Comparison of ENCODE assay signal across 12 cellular contexts in genomic region chr15:33098082-33099058, GRCh38.
DNase-seq lines count a peak whose midpoint lies in the region; ATAC-seq and TF ChIP-seq lines count a peak whose summit lies in the region.
"Had no signal": no experiment of that assay in that cellular context is flagged by ENCODE, and none has a peak within 500 bp of the region (broad histone marks: within the 10 kb centered on the region; RNA-seq: fewer than 3 reads in every experiment).

No MANE protein-coding gene starts in this region.

- H3K36me3 ChIP-seq in GM23338 (ENCODE audit: insufficient read depth) (no peaks in the 10 kb centered on the region), RWPE2 (ENCODE audit: low read depth) (no peaks in the 10 kb centered on the region)
- H3K36me3 ChIP-seq in effector memory CD4-positive, alpha-beta T cell (ENCODE audit: control insufficient read depth, insufficient read depth, low read length): no peaks in the 10 kb centered on the region
- H3K36me3 ChIP-seq: left ventricle myocardium inferior had no signal

- no peaks in the 10 kb centered on the region for H4K20me1 ChIP-seq in GM23338 (replicated peaks; ENCODE audit: insufficient read depth)

- H3K9me2 ChIP-seq in GM23338 (ENCODE audit: insufficient read depth): no peaks in the 10 kb centered on the region

- no peak overlapping the region for H3K27ac Mint-ChIP-seq in GM23338

- peaks cover 1% of the 10 kb centered on the region for H3K27me3 Mint-ChIP-seq in GM23338 (ENCODE audit: insufficient read depth, low read depth, poor library complexity)

- peak overlapping the region; percentile 45; the same call in 1 of the 2 replicates for H2AFZ ChIP-seq in GM23338

- no peaks in the 10 kb centered on the region for H3K9me3 ChIP-seq in RWPE2 (ENCODE audit: severe bottlenecking)
- peaks cover 3% of the 10 kb centered on the region for H3K9me3 ChIP-seq in effector memory CD4-positive, alpha-beta T cell (ENCODE audit: control insufficient read depth, low read length)
- H3K9me3 ChIP-seq: left ventricle myocardium inferior had no signal

- DNase-seq in GM23338 (ENCODE audit: low spot score) (no peak), RWPE2 (ENCODE audit: low spot score) (no peak), epithelial cell of proximal tubule (ENCODE audit: low read depth) (peak; percentile 67), renal cortical epithelial cell (ENCODE audit: low read depth) (peak; percentile 85)
- no peak for DNase-seq in effector memory CD4-positive, alpha-beta T cell
- no peak for DNase-seq in stimulated activated naive CD8-positive, alpha-beta T cell treated with anti-CD3 and anti-CD28 coated beads, Interleukin-15, Interleukin-2, amounts not matched to agents 100 U/mL and 50 U/mL, for 24 hours
- DNase-seq: activated CD4-positive, alpha-beta T cell treated with anti-CD3 and anti-CD28 coated beads for 48 hours; left ventricle myocardium inferior; NCI-H1930 had no signal

- H3K4me1 ChIP-seq in GM23338 (ENCODE audit: insufficient read depth) (no peaks in the 10 kb centered on the region), RWPE2 (ENCODE audit: insufficient read depth, poor library complexity, severe bottlenecking) (peaks cover 14% of the 10 kb centered on the region)
- no peaks in the 10 kb centered on the region for H3K4me1 ChIP-seq in effector memory CD4-positive, alpha-beta T cell (ENCODE audit: control insufficient read depth, insufficient read depth, low read length, poor library complexity, severe bottlenecking)

- H3K4me1 Mint-ChIP-seq in GM23338: no peaks in the 10 kb centered on the region

- H3K4me3 ChIP-seq in GM23338 (no peak overlapping the region), RWPE2 (ENCODE audit: severe bottlenecking) (no peak overlapping the region), epithelial cell of proximal tubule (ENCODE audit: low read depth, low read length) (no peak overlapping the region)
- no peak overlapping the region for H3K4me3 ChIP-seq in effector memory CD4-positive, alpha-beta T cell (ENCODE audit: insufficient read depth, low read depth, low read length, poor library complexity, severe bottlenecking)
- H3K4me3 ChIP-seq: left ventricle myocardium inferior had no signal

- no peak overlapping the region for H3K4me3 Mint-ChIP-seq in GM23338

- H3K27me3 ChIP-seq in GM23338 (ENCODE audit: insufficient read depth): no peaks in the 10 kb centered on the region
- H3K27me3 ChIP-seq in RWPE2 (ENCODE audit: insufficient read depth, poor library complexity, severe bottlenecking): no peaks in the 10 kb centered on the region
- no peaks in the 10 kb centered on the region for H3K27me3 ChIP-seq in effector memory CD4-positive, alpha-beta T cell (replicated peaks; ENCODE audit: control insufficient read depth, insufficient read depth, low read length, poor library complexity, severe bottlenecking)

- no peaks in the 10 kb centered on the region for H3K79me2 ChIP-seq in GM23338 (replicated peaks; ENCODE audit: insufficient read depth)

- H3K36me3 Mint-ChIP-seq in GM23338 (ENCODE audit: low read depth): no peaks in the 10 kb centered on the region

- no peak for TF ChIP-seq CTCF in GM23338 (conservative IDR thresholded peaks at IDR 0.05; ENCODE audit: low read depth in 2 of 2)
- TF ChIP-seq CTCF in RWPE2 (IDR thresholded peaks at IDR 0.05; ENCODE audit: poor library complexity, severe bottlenecking): no peak
- no peak for TF ChIP-seq CTCF in epithelial cell of proximal tubule (conservative IDR thresholded peaks at IDR 0.05; ENCODE audit: low read depth, low read length)

- no peaks in the 10 kb centered on the region for H3K9me3 Mint-ChIP-seq in GM23338

- H3K27ac ChIP-seq in GM23338 (ENCODE audit: low read depth) (no peak overlapping the region), RWPE2 (ENCODE audit: poor library complexity, severe bottlenecking) (peak overlapping the region; percentile 23)
- no peak overlapping the region for H3K27ac ChIP-seq in effector memory CD4-positive, alpha-beta T cell (ENCODE audit: insufficient read depth, low read length, poor library complexity, severe bottlenecking)
- H3K27ac ChIP-seq: left ventricle myocardium inferior had no signal

- no peaks in the 10 kb centered on the region for H3F3A ChIP-seq in GM23338 (replicated peaks; ENCODE audit: low read depth)

- no peak for ATAC-seq in GM23338
- ATAC-seq in RWPE2 (ENCODE audit: low read depth): peak; percentile 94
- no peak for ATAC-seq in GM19324 (IDR thresholded peaks at IDR 0.05; ENCODE audit: low FRiP score, unreplicated experiment)
- ATAC-seq in HG03354 (IDR thresholded peaks at IDR 0.05; ENCODE audit: poor library complexity, severe bottlenecking, unreplicated experiment): no peak
- ATAC-seq in stimulated activated naive CD8-positive, alpha-beta T cell treated with anti-CD3 and anti-CD28 coated beads, Interleukin-15, Interleukin-2, amounts not matched to agents 100 U/mL and 50 U/mL, for 24 hours: no peak
- ATAC-seq: activated naive CD4-positive, alpha-beta T cell treated with anti-CD3 and anti-CD28 coated beads, Interleukin-2, amount 50 U/mL, for 72 hours had no signal

- H3K4me2 ChIP-seq in GM23338: no peak overlapping the region

TF ChIP-seq in GM23338, 12 proteins besides CTCF, POLR2A, EP300 and RAD21 (continues in another document):
- TF ChIP-seq CREB1 (CRISPR knock-in tag; IDR thresholded peaks at IDR 0.05; ENCODE audit: low read depth) (no peak), JUNB (IDR thresholded peaks at IDR 0.05; ENCODE audit: unreplicated experiment) (no peak), EZH2phosphoT487 (IDR thresholded peaks at IDR 0.05; ENCODE audit: unreplicated experiment) (no peak), ZNF114 (CRISPR knock-in tag; IDR thresholded peaks at IDR 0.05) (no peak), ETS1 (IDR thresholded peaks at IDR 0.05) (no peak), EZH2 (IDR thresholded peaks at IDR 0.05; ENCODE audit: low read depth, unreplicated experiment) (no peak), STAT1 (IDR thresholded peaks at IDR 0.05; ENCODE audit: unreplicated experiment) (no peak), NANOG (IDR thresholded peaks at IDR 0.05; ENCODE audit: borderline replicate concordance) (no peak), ZNF331 (CRISPR knock-in tag; IDR thresholded peaks at IDR 0.05; ENCODE audit: low read depth) (no peak)
- TF ChIP-seq, protein P1, sequence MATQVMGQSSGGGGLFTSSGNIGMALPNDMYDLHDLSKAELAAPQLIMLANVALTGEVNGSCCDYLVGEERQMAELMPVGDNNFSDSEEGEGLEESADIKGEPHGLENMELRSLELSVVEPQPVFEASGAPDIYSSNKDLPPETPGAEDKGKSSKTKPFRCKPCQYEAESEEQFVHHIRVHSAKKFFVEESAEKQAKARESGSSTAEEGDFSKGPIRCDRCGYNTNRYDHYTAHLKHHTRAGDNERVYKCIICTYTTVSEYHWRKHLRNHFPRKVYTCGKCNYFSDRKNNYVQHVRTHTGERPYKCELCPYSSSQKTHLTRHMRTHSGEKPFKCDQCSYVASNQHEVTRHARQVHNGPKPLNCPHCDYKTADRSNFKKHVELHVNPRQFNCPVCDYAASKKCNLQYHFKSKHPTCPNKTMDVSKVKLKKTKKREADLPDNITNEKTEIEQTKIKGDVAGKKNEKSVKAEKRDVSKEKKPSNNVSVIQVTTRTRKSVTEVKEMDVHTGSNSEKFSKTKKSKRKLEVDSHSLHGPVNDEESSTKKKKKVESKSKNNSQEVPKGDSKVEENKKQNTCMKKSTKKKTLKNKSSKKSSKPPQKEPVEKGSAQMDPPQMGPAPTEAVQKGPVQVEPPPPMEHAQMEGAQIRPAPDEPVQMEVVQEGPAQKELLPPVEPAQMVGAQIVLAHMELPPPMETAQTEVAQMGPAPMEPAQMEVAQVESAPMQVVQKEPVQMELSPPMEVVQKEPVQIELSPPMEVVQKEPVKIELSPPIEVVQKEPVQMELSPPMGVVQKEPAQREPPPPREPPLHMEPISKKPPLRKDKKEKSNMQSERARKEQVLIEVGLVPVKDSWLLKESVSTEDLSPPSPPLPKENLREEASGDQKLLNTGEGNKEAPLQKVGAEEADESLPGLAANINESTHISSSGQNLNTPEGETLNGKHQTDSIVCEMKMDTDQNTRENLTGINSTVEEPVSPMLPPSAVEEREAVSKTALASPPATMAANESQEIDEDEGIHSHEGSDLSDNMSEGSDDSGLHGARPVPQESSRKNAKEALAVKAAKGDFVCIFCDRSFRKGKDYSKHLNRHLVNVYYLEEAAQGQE (IDR thresholded peaks at IDR 0.05; ENCODE audit: unreplicated experiment): no peak

Comparison
In these comparisons a context has a peak if more than half of its experiments do, and no peak if none do; other contexts are left out.
1. DNase-seq: peak in epithelial cell of proximal tubule (single experiment) and renal cortical epithelial cell (single experiment); none in GM23338 (single experiment), RWPE2 (single experiment), effector memory CD4-positive, alpha-beta T cell (0 of 3) and stimulated activated naive CD8-positive, alpha-beta T cell treated with anti-CD3 and anti-CD28 coated beads, Interleukin-15, Interleukin-2, amounts not matched to agents 100 U/mL and 50 U/mL, for 24 hours (single experiment).